1 cellular context compared by ENCODE assay signal in the genomic region with DNA sequence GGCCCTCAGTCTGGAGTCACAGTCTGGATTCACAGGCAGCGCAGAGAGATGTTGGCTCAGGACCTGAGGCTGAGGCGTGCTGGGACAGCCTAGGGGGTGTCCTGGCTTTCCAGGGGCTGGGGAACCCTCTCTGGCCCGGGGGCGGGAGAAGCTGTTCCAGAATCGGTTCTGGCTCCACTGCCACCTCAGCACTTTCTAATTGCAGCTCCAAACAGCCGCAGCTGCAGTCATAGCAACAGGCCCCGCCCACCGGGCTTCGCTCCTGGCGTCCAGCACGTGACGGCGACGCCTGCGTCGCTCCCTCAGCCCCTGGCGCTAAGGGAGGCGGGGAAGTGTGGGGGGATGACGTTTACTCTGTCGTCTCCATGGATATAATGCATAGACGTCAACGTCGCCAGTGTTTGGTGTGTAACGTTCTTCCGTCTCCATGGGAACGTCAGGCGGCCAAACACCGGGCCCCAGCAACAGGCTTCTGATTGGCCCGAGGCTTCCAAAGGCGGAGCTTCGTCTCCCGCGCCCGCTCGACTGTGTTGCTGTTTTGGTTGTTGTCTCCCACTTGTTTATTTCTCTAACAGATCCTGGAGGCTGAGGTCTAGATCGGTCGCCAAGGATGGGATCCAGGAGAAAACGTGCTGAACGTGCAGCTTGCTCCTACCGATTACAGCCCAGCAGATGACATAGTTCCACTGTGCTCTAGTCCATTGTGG.
A peak's percentile ranks its signal among the peaks of the same experiment; 100 is the strongest.
TF ChIP-seq lines count a peak whose summit lies in the region.

No MANE protein-coding gene starts in this region.

TF ChIP-seq in K562, 482 proteins besides CTCF, POLR2A, EP300 and RAD21 (continued from another document and continues in another):
- TF ChIP-seq, protein P1, sequence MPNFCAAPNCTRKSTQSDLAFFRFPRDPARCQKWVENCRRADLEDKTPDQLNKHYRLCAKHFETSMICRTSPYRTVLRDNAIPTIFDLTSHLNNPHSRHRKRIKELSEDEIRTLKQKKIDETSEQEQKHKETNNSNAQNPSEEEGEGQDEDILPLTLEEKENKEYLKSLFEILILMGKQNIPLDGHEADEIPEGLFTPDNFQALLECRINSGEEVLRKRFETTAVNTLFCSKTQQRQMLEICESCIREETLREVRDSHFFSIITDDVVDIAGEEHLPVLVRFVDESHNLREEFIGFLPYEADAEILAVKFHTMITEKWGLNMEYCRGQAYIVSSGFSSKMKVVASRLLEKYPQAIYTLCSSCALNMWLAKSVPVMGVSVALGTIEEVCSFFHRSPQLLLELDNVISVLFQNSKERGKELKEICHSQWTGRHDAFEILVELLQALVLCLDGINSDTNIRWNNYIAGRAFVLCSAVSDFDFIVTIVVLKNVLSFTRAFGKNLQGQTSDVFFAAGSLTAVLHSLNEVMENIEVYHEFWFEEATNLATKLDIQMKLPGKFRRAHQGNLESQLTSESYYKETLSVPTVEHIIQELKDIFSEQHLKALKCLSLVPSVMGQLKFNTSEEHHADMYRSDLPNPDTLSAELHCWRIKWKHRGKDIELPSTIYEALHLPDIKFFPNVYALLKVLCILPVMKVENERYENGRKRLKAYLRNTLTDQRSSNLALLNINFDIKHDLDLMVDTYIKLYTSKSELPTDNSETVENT (CRISPR knock-in tag; IDR thresholded peaks at IDR 0.05): no peak
- no peak for TF ChIP-seq POLR3A (IDR thresholded peaks at IDR 0.05; ENCODE audit: borderline replicate concordance, extremely low read depth, insufficient read depth, insufficient read length)
- TF ChIP-seq, protein P2, sequence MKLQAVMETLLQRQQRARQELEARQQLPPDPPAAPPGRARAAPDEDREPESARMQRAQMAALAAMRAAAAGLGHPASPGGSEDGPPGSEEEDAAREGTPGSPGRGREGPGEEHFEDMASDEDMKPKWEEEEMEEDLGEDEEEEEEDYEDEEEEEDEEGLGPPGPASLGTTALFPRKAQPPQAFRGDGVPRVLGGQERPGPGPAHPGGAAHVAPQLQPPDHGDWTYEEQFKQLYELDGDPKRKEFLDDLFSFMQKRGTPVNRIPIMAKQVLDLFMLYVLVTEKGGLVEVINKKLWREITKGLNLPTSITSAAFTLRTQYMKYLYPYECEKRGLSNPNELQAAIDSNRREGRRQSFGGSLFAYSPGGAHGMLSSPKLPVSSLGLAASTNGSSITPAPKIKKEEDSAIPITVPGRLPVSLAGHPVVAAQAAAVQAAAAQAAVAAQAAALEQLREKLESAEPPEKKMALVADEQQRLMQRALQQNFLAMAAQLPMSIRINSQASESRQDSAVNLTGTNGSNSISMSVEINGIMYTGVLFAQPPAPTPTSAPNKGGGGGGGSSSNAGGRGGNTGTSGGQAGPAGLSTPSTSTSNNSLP (IDR thresholded peaks at IDR 0.05; ENCODE audit: borderline replicate concordance, low read depth, low read length): no peak
- TF ChIP-seq MLLT1 (IDR thresholded peaks at IDR 0.05): no peak
- TF ChIP-seq POLR2G (IDR thresholded peaks at IDR 0.05; ENCODE audit: low read depth, low read length): peak; percentile 73
- TF ChIP-seq PRDM10 (IDR thresholded peaks at IDR 0.05; ENCODE audit: partially characterized antibody): peak; percentile 9
- TF ChIP-seq RBM39 (optimal IDR thresholded peaks at IDR 0.05; ENCODE audit: low read depth, low read length): no peak
- no peak for TF ChIP-seq ZNF232 (CRISPR knock-in tag; IDR thresholded peaks at IDR 0.05)
- no peak for TF ChIP-seq CEBPZ (IDR thresholded peaks at IDR 0.05; ENCODE audit: borderline replicate concordance, low read depth, low read length)
- no peak for TF ChIP-seq ZC3H4 (CRISPR knock-in tag; IDR thresholded peaks at IDR 0.05; ENCODE audit: borderline replicate concordance)
- TF ChIP-seq, protein P3, sequence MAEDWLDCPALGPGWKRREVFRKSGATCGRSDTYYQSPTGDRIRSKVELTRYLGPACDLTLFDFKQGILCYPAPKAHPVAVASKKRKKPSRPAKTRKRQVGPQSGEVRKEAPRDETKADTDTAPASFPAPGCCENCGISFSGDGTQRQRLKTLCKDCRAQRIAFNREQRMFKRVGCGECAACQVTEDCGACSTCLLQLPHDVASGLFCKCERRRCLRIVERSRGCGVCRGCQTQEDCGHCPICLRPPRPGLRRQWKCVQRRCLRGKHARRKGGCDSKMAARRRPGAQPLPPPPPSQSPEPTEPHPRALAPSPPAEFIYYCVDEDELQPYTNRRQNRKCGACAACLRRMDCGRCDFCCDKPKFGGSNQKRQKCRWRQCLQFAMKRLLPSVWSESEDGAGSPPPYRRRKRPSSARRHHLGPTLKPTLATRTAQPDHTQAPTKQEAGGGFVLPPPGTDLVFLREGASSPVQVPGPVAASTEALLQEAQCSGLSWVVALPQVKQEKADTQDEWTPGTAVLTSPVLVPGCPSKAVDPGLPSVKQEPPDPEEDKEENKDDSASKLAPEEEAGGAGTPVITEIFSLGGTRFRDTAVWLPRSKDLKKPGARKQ (CRISPR knock-in tag; IDR thresholded peaks at IDR 0.05): no peak
- peak; percentile 77; the same call in 1 of the 2 replicates for TF ChIP-seq SP1 (CRISPR knock-in tag; IDR thresholded peaks at IDR 0.05)
- TF ChIP-seq CHCHD3 (CRISPR knock-in tag; IDR thresholded peaks at IDR 0.05): no peak
- TF ChIP-seq SREBF2 (CRISPR knock-in tag; IDR thresholded peaks at IDR 0.05): no peak
- TF ChIP-seq FOXJ3 (CRISPR knock-in tag; IDR thresholded peaks at IDR 0.05): peak; percentile 89
- TF ChIP-seq ESRRA (IDR thresholded peaks at IDR 0.05; ENCODE audit: borderline replicate concordance, low read depth): no peak; the same call in none of the 2 replicates
- TF ChIP-seq HSF4 (CRISPR knock-in tag; IDR thresholded peaks at IDR 0.05; ENCODE audit: borderline replicate concordance): no peak
- TF ChIP-seq U2AF2 (optimal IDR thresholded peaks at IDR 0.05; ENCODE audit: low read depth, low read length): no peak
- no peak for TF ChIP-seq HDAC8 (tag; IDR thresholded peaks at IDR 0.05)
- TF ChIP-seq NRF1 (conservative IDR thresholded peaks at IDR 0.05 in 1 of 2, IDR thresholded peaks at IDR 0.05 in 1 of 2): peak; percentile 86 to 89
- TF ChIP-seq HMGN3 (IDR thresholded peaks at IDR 0.05; ENCODE audit: borderline replicate concordance, extremely low read depth, insufficient read length, low read depth, low read length): peak; percentile 96
- no peak; the same call in 1 of the 2 replicates for TF ChIP-seq ELF1 (tag; IDR thresholded peaks at IDR 0.05)
- no peak for TF ChIP-seq ZFPM2 (CRISPR knock-in tag; IDR thresholded peaks at IDR 0.05)
- 0 out of 2 replicates have a peak, but pooled peaks have one; percentile 26 for TF ChIP-seq FOXP4 (CRISPR knock-in tag; IDR thresholded peaks at IDR 0.05; ENCODE audit: borderline replicate concordance)
- no peak for TF ChIP-seq CEBPG (CRISPR knock-in tag; IDR thresholded peaks at IDR 0.05)
- no peak for TF ChIP-seq CEBPG (tag; conservative IDR thresholded peaks at IDR 0.05 in 1 of 2, IDR thresholded peaks at IDR 0.05 in 1 of 2)
- TF ChIP-seq EP400 (IDR thresholded peaks at IDR 0.05): peak; percentile 61; the same call in 1 of the 2 replicates
- TF ChIP-seq MEF2A (IDR thresholded peaks at IDR 0.05; ENCODE audit: control insufficient read depth, low read depth, low read length): no peak
- no peak for TF ChIP-seq RNF219 (CRISPR knock-in tag; IDR thresholded peaks at IDR 0.05)
- TF ChIP-seq ZNF212 (CRISPR knock-in tag; IDR thresholded peaks at IDR 0.05): no peak
- TF ChIP-seq RHOXF2B (CRISPR knock-in tag; conservative IDR thresholded peaks at IDR 0.05): no peak
- TF ChIP-seq PRPF4 (IDR thresholded peaks at IDR 0.05; ENCODE audit: insufficient read depth, low read depth, low read length, poor library complexity, severe bottlenecking): no peak
- 0 out of 2 replicates have a peak, but pooled peaks have one; percentile 75 for TF ChIP-seq ZBTB2 (IDR thresholded peaks at IDR 0.05)
